ENCODE assay signal across 9 cellular contexts in genomic region chr19:18110833-18111232, GRCh38. TPM values are rescaled to one million over a fixed set of nuclear protein-coding genes. Genes with fewer than 3 reads are reported as not detected.
DNase-seq lines count a peak whose midpoint lies in the region; ATAC-seq and TF ChIP-seq lines count a peak whose summit lies in the region.
"Had no signal": no experiment of that assay in that cellular context is flagged by ENCODE, and none has a peak within 500 bp of the region (broad histone marks: within the 10 kb centered on the region; RNA-seq: fewer than 3 reads in every experiment).

No MANE protein-coding gene starts in this region.

- no peaks in the 10 kb centered on the region for H3K9me3 Mint-ChIP-seq in activated T-helper 1 cell treated with anti-CD3 and anti-CD28 coated beads, Interleukin-12 subunit alpha, Interleukin-12 subunit beta, Interleukin-2, Interleukin-4 antibody, amounts not matched to agents 30 ng/mL and 10 ng/mL and 1 ng/mL, durations not matched to agents 14 hours and 24 hours and 36 hours

- H3K4me1 Mint-ChIP-seq in activated T-helper 1 cell treated with anti-CD3 and anti-CD28 coated beads, Interleukin-12 subunit alpha, Interleukin-12 subunit beta, Interleukin-2, Interleukin-4 antibody, amounts not matched to agents 30 ng/mL and 10 ng/mL and 1 ng/mL, durations not matched to agents 14 hours and 24 hours and 36 hours (ENCODE audit: low read depth) = peaks cover 13% of the 10 kb centered on the region

- peaks cover 5% of the 10 kb centered on the region for H3K36me3 Mint-ChIP-seq in activated T-helper 1 cell treated with anti-CD3 and anti-CD28 coated beads, Interleukin-12 subunit alpha, Interleukin-12 subunit beta, Interleukin-2, Interleukin-4 antibody, amounts not matched to agents 30 ng/mL and 10 ng/mL and 1 ng/mL, durations not matched to agents 14 hours and 24 hours and 36 hours (ENCODE audit: low read depth)

- no peak for TF ChIP-seq CTCF in smooth muscle cell (IDR thresholded peaks at IDR 0.05; ENCODE audit: borderline replicate concordance, insufficient read depth, poor library complexity, severe bottlenecking)

- H3K4me1 ChIP-seq in iPS-18a (ENCODE audit: control insufficient read depth, low read depth, low read length) (peaks cover 3% of the 10 kb centered on the region), smooth muscle cell (ENCODE audit: low read depth) (no peaks in the 10 kb centered on the region)

- no peaks in the 10 kb centered on the region for H3K9me3 ChIP-seq in iPS-18a (ENCODE audit: control insufficient read depth, low read depth, low read length)
- H3K9me3 ChIP-seq in smooth muscle cell (replicated peaks; ENCODE audit: low read depth) = no peaks in the 10 kb centered on the region

- no peak overlapping the region for H3K27ac Mint-ChIP-seq in activated T-helper 1 cell treated with anti-CD3 and anti-CD28 coated beads, Interleukin-12 subunit alpha, Interleukin-12 subunit beta, Interleukin-2, Interleukin-4 antibody, amounts not matched to agents 30 ng/mL and 10 ng/mL and 1 ng/mL, durations not matched to agents 14 hours and 24 hours and 36 hours

- no peak overlapping the region for H3K27ac ChIP-seq in iPS-18a (ENCODE audit: low read length)
- no peak overlapping the region for H3K27ac ChIP-seq in smooth muscle cell (ENCODE audit: low read depth)
- H3K27ac ChIP-seq: 22Rv1 had no signal

- peak; percentile 60 for DNase-seq in NCI-H82 (lab: John Stamatoyannopoulos, UW)
- no peak for DNase-seq in NCI-H82 treated with DMSO at 0.1 percent for 48 hours (lab: John Stamatoyannopoulos, UW; ENCODE audit: unreplicated experiment)
- DNase-seq in activated T-helper 1 cell treated with anti-CD3 and anti-CD28 coated beads, Interleukin-12 subunit alpha, Interleukin-12 subunit beta, Interleukin-2, Interleukin-4 antibody, amounts not matched to agents 30 ng/mL and 10 ng/mL and 1 ng/mL, durations not matched to agents 14 hours and 24 hours and 36 hours (ENCODE audit: low spot score) = no peak
- no peak for DNase-seq in smooth muscle cell (lab: John Stamatoyannopoulos, UW; ENCODE audit: unreplicated experiment)
- DNase-seq in NCI-H526 treated with DMSO at 0.1 percent for 48 hours (lab: John Stamatoyannopoulos, UW) = no peak
- no peak for DNase-seq in activated effector memory CD4-positive, alpha-beta T cell treated with anti-CD3 and anti-CD28 coated beads, Interleukin-2, amount 50 U/mL, for 16 hours

- H4K20me1 ChIP-seq in smooth muscle cell (ENCODE audit: low read depth) = no peaks in the 10 kb centered on the region

- ATAC-seq in GM19035 (IDR thresholded peaks at IDR 0.05; ENCODE audit: unreplicated experiment) = no peak

- no peak overlapping the region for H3K9ac ChIP-seq in iPS-18a (ENCODE audit: low read length)
- H3K9ac ChIP-seq in smooth muscle cell (ENCODE audit: low read depth) = no peak overlapping the region

- peak overlapping the region; percentile 98 for H3K4me2 ChIP-seq in smooth muscle cell

- peak overlapping the region; percentile 84 for H2AFZ ChIP-seq in smooth muscle cell (ENCODE audit: low read depth)

- no peaks in the 10 kb centered on the region for H3K36me3 ChIP-seq in iPS-18a (ENCODE audit: control insufficient read depth, low read depth, low read length)
- H3K36me3 ChIP-seq in smooth muscle cell (ENCODE audit: low read depth) = no peaks in the 10 kb centered on the region

- peak overlapping the region; percentile 78 for H3K4me3 ChIP-seq in iPS-18a (ENCODE audit: low read length)
- H3K4me3 ChIP-seq in smooth muscle cell = peak overlapping the region; percentile 78

- no peaks in the 10 kb centered on the region for H3K79me2 ChIP-seq in smooth muscle cell (ENCODE audit: low read depth)

- intact Hi-C loops in activated T-helper 1 cell treated with anti-CD3 and anti-CD28 coated beads, Interleukin-12 subunit alpha, Interleukin-12 subunit beta, Interleukin-2, Interleukin-4 antibody, amounts not matched to agents 30 ng/mL and 10 ng/mL and 1 ng/mL, durations not matched to agents 14 hours and 24 hours and 36 hours (cut with micrococcal nuclease) = no loop called here

- WGBS in smooth muscle cell (ENCODE audit: low lambda C conversion rate) = 80% methylated on average over 10 of the region's 10 CpGs

- H3K4me3 Mint-ChIP-seq in activated T-helper 1 cell treated with anti-CD3 and anti-CD28 coated beads, Interleukin-12 subunit alpha, Interleukin-12 subunit beta, Interleukin-2, Interleukin-4 antibody, amounts not matched to agents 30 ng/mL and 10 ng/mL and 1 ng/mL, durations not matched to agents 14 hours and 24 hours and 36 hours = peak overlapping the region; percentile 66

- H3K27me3 Mint-ChIP-seq in activated T-helper 1 cell treated with anti-CD3 and anti-CD28 coated beads, Interleukin-12 subunit alpha, Interleukin-12 subunit beta, Interleukin-2, Interleukin-4 antibody, amounts not matched to agents 30 ng/mL and 10 ng/mL and 1 ng/mL, durations not matched to agents 14 hours and 24 hours and 36 hours (ENCODE audit: insufficient read depth) = no peaks in the 10 kb centered on the region

- H3K27me3 ChIP-seq in iPS-18a (ENCODE audit: control insufficient read depth, insufficient read depth, low read length) (peaks cover 24% of the 10 kb centered on the region), smooth muscle cell (ENCODE audit: low read depth) (no peaks in the 10 kb centered on the region)

- H3F3A ChIP-seq in smooth muscle cell (ENCODE audit: low read depth) = no peaks in the 10 kb centered on the region

RNA-seq across cellular contexts. Expression of gene MAST3, which starts 13.3 kb away (rescaled TPM):
- total RNA-seq in activated T-helper 1 cell treated with anti-CD3 and anti-CD28 coated beads, Interleukin-12 subunit alpha, Interleukin-12 subunit beta, Interleukin-2, Interleukin-4 antibody, amounts not matched to agents 30 ng/mL and 10 ng/mL and 1 ng/mL, durations not matched to agents 14 hours and 24 hours and 36 hours = 16.5 and 17.6 TPM in 2 replicates
- 3.6 and 4.3 TPM in 2 replicates for total RNA-seq in smooth muscle cell
- polyA plus RNA-seq in smooth muscle cell = 4.3 and 10.3 TPM in 2 replicates

RNA-seq across cellular contexts. Expression of gene IL12RB1, which starts 24.1 kb away (rescaled TPM):
- 44.5 and 47.5 TPM in 2 replicates for total RNA-seq in activated T-helper 1 cell treated with anti-CD3 and anti-CD28 coated beads, Interleukin-12 subunit alpha, Interleukin-12 subunit beta, Interleukin-2, Interleukin-4 antibody, amounts not matched to agents 30 ng/mL and 10 ng/mL and 1 ng/mL, durations not matched to agents 14 hours and 24 hours and 36 hours
- total RNA-seq in smooth muscle cell = not detected in 2 replicates
- not detected in 2 replicates for polyA plus RNA-seq in smooth muscle cell

RNA-seq across cellular contexts. Expression of gene PIK3R2, which starts 42.1 kb away (rescaled TPM):
- 14.7 and 15.6 TPM in 2 replicates for total RNA-seq in activated T-helper 1 cell treated with anti-CD3 and anti-CD28 coated beads, Interleukin-12 subunit alpha, Interleukin-12 subunit beta, Interleukin-2, Interleukin-4 antibody, amounts not matched to agents 30 ng/mL and 10 ng/mL and 1 ng/mL, durations not matched to agents 14 hours and 24 hours and 36 hours
- total RNA-seq in smooth muscle cell = 22.2 and 22.9 TPM in 2 replicates
- polyA plus RNA-seq in smooth muscle cell = 37.1 and 50.1 TPM in 2 replicates

Comparison
In these comparisons a context has a peak if more than half of its experiments do, and no peak if none do; other contexts are left out.
1. RNA of gene IL12RB1, which starts 24.1 kb away (total RNA-seq): 44.5 to 47.5 TPM in activated T-helper 1 cell treated with anti-CD3 and anti-CD28 coated beads, Interleukin-12 subunit alpha, Interleukin-12 subunit beta, Interleukin-2, Interleukin-4 antibody, amounts not matched to agents 30 ng/mL and 10 ng/mL and 1 ng/mL, durations not matched to agents 14 hours and 24 hours and 36 hours; not detected in smooth muscle cell; every median in the first group is over 10 times any median in the second.